9 cellular contexts compared by ENCODE assay signal in the genomic region with DNA sequence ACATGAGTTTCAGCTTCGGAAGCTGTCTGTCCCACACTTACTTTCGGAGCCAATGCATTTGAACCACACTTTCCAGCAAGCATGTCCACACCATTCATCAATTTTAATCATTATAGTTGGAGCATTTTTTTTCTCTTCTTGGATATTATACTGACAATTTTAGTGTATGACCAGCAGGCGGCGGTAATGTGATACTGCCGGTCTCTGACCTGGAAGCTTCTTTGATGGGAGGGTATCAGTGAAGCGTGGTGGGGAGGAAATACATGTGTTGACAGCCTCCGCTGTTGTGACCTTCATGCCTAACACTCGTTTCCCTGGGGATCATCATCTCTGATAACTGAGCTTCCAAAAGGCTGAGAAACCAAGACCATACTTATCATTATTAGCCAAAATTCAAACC.
A peak's percentile ranks its signal among the peaks of the same experiment; 100 is the strongest.
DNase-seq lines count a peak whose midpoint lies in the region; ATAC-seq, FAIRE-seq and TF ChIP-seq lines count a peak whose summit lies in the region.
"Had no signal": no experiment of that assay in that cellular context is flagged by ENCODE, and none has a peak within 500 bp of the region (broad histone marks: within the 10 kb centered on the region; RNA-seq: fewer than 3 reads in every experiment).

No MANE protein-coding gene starts in this region.

- ATAC-seq in HG03135 (IDR thresholded peaks at IDR 0.05; ENCODE audit: unreplicated experiment) = no peak

- FAIRE-seq in GM12891 (lab: Jason Lieb, UNC) = peak; percentile 5

- no peak overlapping the region for H3K4me3 ChIP-seq in AG10803 (ENCODE audit: low read length)

- in situ Hi-C loops in SK-MEL-5 (cut with HindIII; ENCODE audit: low pct_unique_long_range_greater_than_20kb, low sequenced_read_pairs) = no loop called here

- TF ChIP-seq POLR2A in GM12891 (IDR thresholded peaks at IDR 0.05; ENCODE audit: low read depth, low read length) = no peak

- DNase-seq in AG10803 (ENCODE audit: low read depth) = no peak
- DNase-seq in GM12891 (ENCODE audit: insufficient read length, low spot score) = no peak
- DNase-seq in SK-MEL-5 (ENCODE audit: low read depth, low spot score) = peak; percentile 32
- peak; percentile 33 for DNase-seq in iPS DF 4.7 (ENCODE audit: extremely low read depth, low spot score)
- DNase-seq in SK-N-DZ (ENCODE audit: low spot score) = no peak
- no peak for DNase-seq in hippocampal formation (lab: John Stamatoyannopoulos, UW)
- no peak for DNase-seq in SKM-1 (lab: John Stamatoyannopoulos, UW; ENCODE audit: unreplicated experiment)
- DNase-seq: NCI-H446 had no signal

- TF ChIP-seq CTCF in AG10803 (conservative IDR thresholded peaks at IDR 0.05; ENCODE audit: low read length) = 0 out of 2 replicates have a peak, but pooled peaks have one; percentile 24

TF ChIP-seq in GM12891, 5 proteins besides CTCF, POLR2A, EP300 and RAD21:
- TF ChIP-seq POLR2AphosphoS5 (IDR thresholded peaks at IDR 0.05; ENCODE audit: low read depth, low read length) (no peak), POU2F2 (IDR thresholded peaks at IDR 0.05; ENCODE audit: low read depth, low read length) (no peak), SPI1 (IDR thresholded peaks at IDR 0.05; ENCODE audit: low read depth, low read length) (no peak), TAF1 (IDR thresholded peaks at IDR 0.05; ENCODE audit: low read depth, low read length) (no peak), PAX5 (IDR thresholded peaks at IDR 0.05; ENCODE audit: insufficient read depth, low read length, severe bottlenecking) (no peak)

Comparison
In these comparisons a context has a peak if more than half of its experiments do, and no peak if none do; other contexts are left out.
1. DNase-seq: peak in SK-MEL-5 (single experiment) and iPS DF 4.7 (single experiment); none in AG10803 (single experiment), GM12891 (single experiment), SK-N-DZ (single experiment), hippocampal formation (0 of 2) and SKM-1 (single experiment).